10 cellular contexts compared by ENCODE assay signal in genomic region chr5:10310073-10310779, GRCh38. TPM values are rescaled to one million over a fixed set of nuclear protein-coding genes. Genes with fewer than 3 reads are reported as not detected.
DNase-seq lines count a peak whose midpoint lies in the region; ATAC-seq and TF ChIP-seq lines count a peak whose summit lies in the region.
"Had no signal": no experiment of that assay in that cellular context is flagged by ENCODE, and none has a peak within 500 bp of the region (broad histone marks: within the 10 kb centered on the region; RNA-seq: fewer than 3 reads in every experiment).

No MANE protein-coding gene starts in this region.

- no peaks in the 10 kb centered on the region for H3K36me3 ChIP-seq in brain microvascular endothelial cell (replicated peaks)
- H3K36me3 ChIP-seq: thoracic aorta had no signal

- H3K27ac Mint-ChIP-seq in mesothelial cell of epicardium, result peak overlapping the region; percentile 82

- in situ Hi-C loops in brain microvascular endothelial cell (cut with HindIII; ENCODE audit: low pct_ligation_motif_present, low sequenced_read_pairs), result no loop called here

- peaks cover 28% of the 10 kb centered on the region for H3K4me1 Mint-ChIP-seq in mesothelial cell of epicardium

- no peaks in the 10 kb centered on the region for H3K36me3 Mint-ChIP-seq in mesothelial cell of epicardium

- TF ChIP-seq CTCF in brain microvascular endothelial cell (IDR thresholded peaks at IDR 0.05; ENCODE audit: low read depth, low read length, missing control alignments) (no peak), mesothelial cell of epicardium (IDR thresholded peaks at IDR 0.05; ENCODE audit: unreplicated experiment) (no peak), dorsolateral prefrontal cortex (IDR thresholded peaks at IDR 0.05 in 54 of 56, conservative IDR thresholded peaks at IDR 0.05 in 2 of 56; ENCODE audit: low read depth in 1 of 56, partially characterized antibody in 56 of 56) (no peak)

- no peaks in the 10 kb centered on the region for H3K9me3 Mint-ChIP-seq in mesothelial cell of epicardium

- H3K4me3 ChIP-seq in brain microvascular endothelial cell (ENCODE audit: low read depth, low read length), result no peak overlapping the region
- H3K4me3 ChIP-seq in dorsolateral prefrontal cortex, result no peak overlapping the region
- H3K4me3 ChIP-seq: thoracic aorta had no signal

- no peaks in the 10 kb centered on the region for H3K27me3 ChIP-seq in brain microvascular endothelial cell (replicated peaks)
- H3K27me3 ChIP-seq in dorsolateral prefrontal cortex, result no peaks in the 10 kb centered on the region

- H3K27me3 Mint-ChIP-seq in mesothelial cell of epicardium (ENCODE audit: low read depth), result no peaks in the 10 kb centered on the region

- DNase-seq in DMS53 (lab: John Stamatoyannopoulos, UW) (peak; percentile 77), M059J (ENCODE audit: low read depth) (peak; percentile 95), brain microvascular endothelial cell (peak; percentile 24), mesothelial cell of epicardium (ENCODE audit: low spot score in 2 of 2, unreplicated experiment in 2 of 2) (no peak), DMS114 treated with DMSO at 0.1 percent for 48 hours (lab: John Stamatoyannopoulos, UW; ENCODE audit: unreplicated experiment) (no peak), NCI-H524 (lab: John Stamatoyannopoulos, UW) (no peak), dorsolateral prefrontal cortex (no peak)
- DNase-seq: activated CD4-positive, alpha-beta T cell treated with anti-CD3 and anti-CD28 coated beads, Interleukin-2, amount 50 U/mL, for 1 hour had no signal

- no peak overlapping the region for H3K4me3 Mint-ChIP-seq in mesothelial cell of epicardium

- ATAC-seq in GM18870 (IDR thresholded peaks at IDR 0.05; ENCODE audit: unreplicated experiment), result no peak

- intact Hi-C loops in dorsolateral prefrontal cortex (cut with DNase I), result no loop called here

- H3K27ac ChIP-seq in brain microvascular endothelial cell (peak overlapping the region; percentile 3), dorsolateral prefrontal cortex (peak overlapping the region in 1 of 59 donors; percentile 5)
- H3K27ac ChIP-seq: thoracic aorta had no signal

RNA-seq across cellular contexts. Expression of gene CMBL, which starts 2.5 kb away (rescaled TPM):
- 6.6 and 11.4 TPM in 2 replicates for total RNA-seq in M059J (2014; rRNA removed; shearing (Covaris generic))
- total RNA-seq in mesothelial cell of epicardium (22.5 to 26.4 TPM (median 24.8 TPM) in 3 replicates), dorsolateral prefrontal cortex (10 to 100 TPM; 16.2 to 42.6 (median 28.5) TPM)

RNA-seq across cellular contexts. Expression of gene MARCHF6, which starts 43.3 kb away (rescaled TPM):
- total RNA-seq in M059J (2014; rRNA removed; shearing (Covaris generic)), result 37.9 and 59.1 TPM in 2 replicates
- total RNA-seq in mesothelial cell of epicardium, result 267 to 273 TPM (median 272 TPM) in 3 replicates
- 100 to 1,000 TPM; 195 to 408 (median 303) TPM for total RNA-seq in dorsolateral prefrontal cortex

Comparison
In these comparisons a context has a peak if more than half of its experiments do, and no peak if none do; other contexts are left out.
1. DNase-seq: peak in DMS53 (single experiment), M059J (single experiment) and brain microvascular endothelial cell (single experiment); none in mesothelial cell of epicardium (0 of 2), DMS114 treated with DMSO at 0.1 percent for 48 hours (single experiment), NCI-H524 (0 of 2) and dorsolateral prefrontal cortex (0 of 10).